Comparison of ENCODE assay signal across 5 cellular contexts in genomic region chr18:11969904-11970303, GRCh38. TPM values are rescaled to one million over a fixed set of nuclear protein-coding genes. Genes with fewer than 3 reads are reported as not detected.
A peak's percentile ranks its signal among the peaks of the same experiment; 100 is the strongest.
DNase-seq lines count a peak whose midpoint lies in the region; ATAC-seq, FAIRE-seq and TF ChIP-seq lines count a peak whose summit lies in the region.
"Not testable (repeated sequence)": the region's sequence is repeated elsewhere in the genome, so short reads cannot be mapped to it uniquely, and the experiment has no call there.

No MANE protein-coding gene starts in this region.

- not testable (repeated sequence) for H3K79me2 ChIP-seq in K562 (ENCODE audit: control insufficient read depth, insufficient read depth, low read length); smooth muscle cell (ENCODE audit: low read depth)

- not testable (repeated sequence) for H3K36me3 ChIP-seq in HEK293 (ENCODE audit: control insufficient read depth in 2 of 2, insufficient read depth in 1 of 2, low read length in 2 of 2); K562 (ENCODE audit: control insufficient read depth, insufficient read depth, low read length); mesodermal cell (ENCODE audit: control insufficient read depth, insufficient read depth, low read length); smooth muscle cell (ENCODE audit: low read depth)

- in situ Hi-C loops in K562 (cut with MboI), result not testable (repeated sequence)

- TF ChIP-seq POLR2A in A549 (IDR thresholded peaks at IDR 0.05; ENCODE audit: low read length); K562 (conservative IDR thresholded peaks at IDR 0.05): not testable (repeated sequence)

- not testable (repeated sequence) for H3K4me2 ChIP-seq in A549; K562 (ENCODE audit: insufficient read depth, low read length)
- H3K4me2 ChIP-seq in smooth muscle cell, result peak overlapping the region; percentile 46

- H3F3A ChIP-seq in smooth muscle cell (ENCODE audit: low read depth), result not testable (repeated sequence)

- not testable (repeated sequence) for H3K4me3 ChIP-seq in A549; HEK293 (ENCODE audit: low read depth, low read length); K562; mesodermal cell (ENCODE audit: extremely low read depth, insufficient read depth, low read length, poor library complexity, severe bottlenecking); smooth muscle cell

- DNase-seq in A549 (ENCODE audit: low read depth in 1 of 2, low spot score in 1 of 2); K562 (ENCODE audit: extremely low read depth in 1 of 4, low spot score in 3 of 4); smooth muscle cell (lab: John Stamatoyannopoulos, UW; ENCODE audit: unreplicated experiment): not testable (repeated sequence)

- POLR2A ChIA-PET in A549 (lab: Yijun Ruan, JAX), result not testable (repeated sequence)
- POLR2A ChIA-PET in HEK293 (lab: Yijun Ruan, JAX), result interaction anchor here (0.5 to 0.7 kb wide), 2 partner anchors 64 to 574 kb away, joined by 3 to 9 read pairs; no protein-coding TSS in a partner anchor
- POLR2A ChIA-PET in K562 (lab: Yijun Ruan, JAX), result interaction anchor here (0.6 to 2.1 kb wide), 2 partner anchors 11 to 783 kb away, joined by 3 to 8 read pairs; no protein-coding TSS in a partner anchor

- H3K9me3 ChIP-seq in A549; HEK293 (ENCODE audit: control insufficient read depth, insufficient read depth, low read depth, low read length); K562 (replicated peaks; ENCODE audit: control insufficient read depth, insufficient read depth, low read depth, low read length); mesodermal cell (ENCODE audit: control insufficient read depth, low read length); smooth muscle cell (replicated peaks; ENCODE audit: low read depth): not testable (repeated sequence)

- not testable (repeated sequence) for FAIRE-seq in A549 (lab: Jason Lieb, UNC); K562 (lab: Jason Lieb, UNC)

- H3K9ac ChIP-seq in K562 (ENCODE audit: insufficient read depth in 1 of 2, low read depth in 2 of 2, low read length in 2 of 2); smooth muscle cell (ENCODE audit: low read depth): not testable (repeated sequence)

- CTCF ChIA-PET in A549 (lab: Yijun Ruan, JAX); K562 (lab: Yijun Ruan, JAX; ENCODE audit: low intra/inter-chr PET ratio): not testable (repeated sequence)
- CTCF ChIA-PET in HEK293 (lab: Yijun Ruan, JAX), result interaction anchor here (1.0 to 1.8 kb wide), 2 partner anchors 31 to 33 kb away, joined by 3 to 5 read pairs; no protein-coding TSS in a partner anchor

- H2AFZ ChIP-seq in K562 (ENCODE audit: low read depth, low read length) (peak overlapping the region; percentile 41; the same call in 1 of the 2 replicates), smooth muscle cell (ENCODE audit: low read depth) (peak overlapping the region; percentile 79)

- H3K27me3 ChIP-seq in K562 (ENCODE audit: control insufficient read depth in 2 of 2, insufficient read depth in 2 of 2, low read length in 2 of 2); smooth muscle cell (ENCODE audit: low read depth): not testable (repeated sequence)

- H3K4me1 ChIP-seq in A549; HEK293 (ENCODE audit: control insufficient read depth, insufficient read depth, low read length); K562 (replicated peaks in 1 of 2; ENCODE audit: control insufficient read depth in 2 of 2, insufficient read depth in 2 of 2, low read length in 2 of 2); mesodermal cell (ENCODE audit: control insufficient read depth, insufficient read depth, low read length, poor library complexity, severe bottlenecking); smooth muscle cell (ENCODE audit: low read depth): not testable (repeated sequence)

- not testable (repeated sequence) for BruUV-seq in K562 (replicated peaks; lab: Mats Ljungman, UMichigan)

- TF ChIP-seq RAD21 in A549 (conservative IDR thresholded peaks at IDR 0.05 in 1 of 2, IDR thresholded peaks at IDR 0.05 in 1 of 2); K562 (CRISPR knock-in tag; conservative IDR thresholded peaks at IDR 0.05 in 1 of 2, IDR thresholded peaks at IDR 0.05 in 1 of 2): not testable (repeated sequence)

- intact Hi-C loops in K562 (cut with micrococcal nuclease), result not testable (repeated sequence)

- not testable (repeated sequence) for TF ChIP-seq EP300 in A549 (IDR thresholded peaks at IDR 0.05); K562 (IDR thresholded peaks at IDR 0.05; ENCODE audit: low read length)

- not testable (repeated sequence) for H4K20me1 ChIP-seq in K562 (replicated peaks; ENCODE audit: control insufficient read depth, insufficient read depth, low read length); smooth muscle cell (ENCODE audit: low read depth)

- 100% methylated on average over 1 of the region's 2 CpGs for WGBS in A549 (ENCODE audit: missing lambda C conversion rate)
- 94% methylated on average over 2 of the region's 2 CpGs for WGBS in K562 (ENCODE audit: insufficient coverage, low coverage, missing lambda C conversion rate)
- WGBS in mesodermal cell (ENCODE audit: insufficient coverage in 2 of 2), 2 experiments, result 73 to 79% methylated on average over 2 of the region's 2 CpGs
- WGBS in smooth muscle cell (ENCODE audit: low lambda C conversion rate), result 98% methylated on average over 2 of the region's 2 CpGs

- H3K9me1 ChIP-seq in K562 (ENCODE audit: control insufficient read depth, insufficient read depth, low read length), result not testable (repeated sequence)

- not testable (repeated sequence) for ATAC-seq in A549, K562

- not testable (repeated sequence) for H3K27ac ChIP-seq in A549; HEK293 (ENCODE audit: extremely low read depth, low read depth, low read length); K562 (ENCODE audit: extremely low read depth, low read depth, low read length); smooth muscle cell (ENCODE audit: low read depth)
- peak overlapping the region; percentile 36 for H3K27ac ChIP-seq in mesodermal cell (ENCODE audit: low read depth, low read length, severe bottlenecking)

- not testable (repeated sequence) for TF ChIP-seq CTCF in A549 (IDR thresholded peaks at IDR 0.05); HEK293 (tag by site-specific recombination; IDR thresholded peaks at IDR 0.05); K562 (IDR thresholded peaks at IDR 0.05 in 2 of 3, conservative IDR thresholded peaks at IDR 0.05 in 1 of 3; ENCODE audit: insufficient read depth in 2 of 3, low read depth in 1 of 3, low read length in 3 of 3); smooth muscle cell (IDR thresholded peaks at IDR 0.05; ENCODE audit: borderline replicate concordance, insufficient read depth, poor library complexity, severe bottlenecking)

TF ChIP-seq in A549, 52 proteins besides CTCF, POLR2A, EP300 and RAD21:
- 0 out of 2 replicates have a peak, but pooled peaks have one; percentile 18 for TF ChIP-seq ZC3H11A (IDR thresholded peaks at IDR 0.05)

TF ChIP-seq in HEK293, 187 proteins besides CTCF, POLR2A, EP300 and RAD21 (continues in another document):
- TF ChIP-seq ZNF140 (tag by site-specific recombination; IDR thresholded peaks at IDR 0.05), result peak; percentile 51; the same call in 1 of the 2 replicates
- peak; percentile 45 for TF ChIP-seq ZNF426 (tag by site-specific recombination; IDR thresholded peaks at IDR 0.05)

TF ChIP-seq in K562, 482 proteins besides CTCF, POLR2A, EP300 and RAD21:
- TF ChIP-seq ZNF121 (CRISPR knock-in tag; conservative IDR thresholded peaks at IDR 0.05), result peak; percentile 23; the same call in 1 of the 2 replicates

RNA-seq across cellular contexts. Expression of gene IMPA2, which starts 11.4 kb away (rescaled TPM):
- 35.1 and 41.0 TPM in 2 replicates for polyA plus RNA-seq in A549 (2011; rRNA removed)
- 59.4 and 75.6 TPM in 2 replicates for polyA plus RNA-seq in A549 (2012; cell fraction: cytosol; rRNA removed)
- 72.3 and 88.3 TPM in 2 replicates for polyA plus RNA-seq in A549 (2012; cell fraction: nucleus; rRNA removed)
- polyA plus RNA-seq in A549 (2017; fragmentation: RNase III; extraction: RNeasy Plus Mini Kit Qiagen cat#74134 plus additional on column Dnase treatment), result 50.9 to 75.6 TPM (median 65.3 TPM) in 3 replicates
- polyA minus RNA-seq in A549 (2011; rRNA and poly(A)+ RNA removed), result 30.7 and 42.3 TPM in 2 replicates
- total RNA-seq in K562 (2011; cell fraction: chromatin; rRNA removed; ENCODE audit: low replicate concordance), result 4.3 and 7.6 TPM in 2 replicates
- total RNA-seq in K562 (2011; cell fraction: nucleolus; rRNA removed), result 7.0 and 8.0 TPM in 2 replicates
- total RNA-seq in K562 (2011; cell fraction: nucleoplasm; rRNA removed), result 8.5 and 8.9 TPM in 2 replicates
- total RNA-seq in K562 (2014; rRNA removed), result 8.3 and 10.2 TPM in 2 replicates
- total RNA-seq in K562 (2014; rRNA removed; fragmentation: Illumina TruSeq; extraction: Trizol), result 4.3 and 5.8 TPM in 2 replicates
- total RNA-seq in K562 (2015; rRNA removed; fragmentation: Illumina TruSeq; extraction: Trizol), result 5.2 and 5.7 TPM in 2 replicates
- total RNA-seq in K562 (2021), result 11.3 and 13.2 TPM in 2 replicates
- polyA plus RNA-seq in K562 (2011; rRNA removed), result 3.4 and 3.5 TPM in 2 replicates
- 4.0 and 6.5 TPM in 2 replicates for polyA plus RNA-seq in K562 (2011; cell fraction: cytosol; rRNA removed)
- polyA plus RNA-seq in K562 (2011; cell fraction: nucleus; rRNA removed), result 9.3 and 9.5 TPM in 2 replicates
- polyA plus RNA-seq in K562 (2012), result 9.5 and 12.2 TPM in 2 replicates
- 7.1 and 8.7 TPM in 2 replicates for polyA plus RNA-seq in K562 (2014; fragmentation: Illumina TruSeq; extraction: Trizol)
- polyA plus RNA-seq in K562 (2014; fragmentation: Nextera tagmentation; extraction: Ambion mirVana), result under 1 TPM; 0.62 to 0.98 TPM
- polyA plus RNA-seq in K562 (2014; rRNA removed), result 3.9 and 10.6 TPM in 2 replicates
- polyA minus RNA-seq in K562 (2011; rRNA and poly(A)+ RNA removed), result 1.7 and 2.3 TPM in 2 replicates
- polyA minus RNA-seq in K562 (2011; cell fraction: cytosol; rRNA and poly(A)+ RNA removed), result 2.2 and 2.7 TPM in 2 replicates
- polyA minus RNA-seq in K562 (2011; cell fraction: nucleus; rRNA and poly(A)+ RNA removed), result 2.3 and 4.4 TPM in 2 replicates
- 38.0 TPM for polyA plus RNA-seq in mesodermal cell (2013, experiment 1 of 2)
- polyA plus RNA-seq in mesodermal cell (2013, experiment 2 of 2), result 36.4 TPM
- total RNA-seq in smooth muscle cell, result 9.9 and 10.5 TPM in 2 replicates
- 17.8 and 22.4 TPM in 2 replicates for polyA plus RNA-seq in smooth muscle cell
